In the genomic region with DNA sequence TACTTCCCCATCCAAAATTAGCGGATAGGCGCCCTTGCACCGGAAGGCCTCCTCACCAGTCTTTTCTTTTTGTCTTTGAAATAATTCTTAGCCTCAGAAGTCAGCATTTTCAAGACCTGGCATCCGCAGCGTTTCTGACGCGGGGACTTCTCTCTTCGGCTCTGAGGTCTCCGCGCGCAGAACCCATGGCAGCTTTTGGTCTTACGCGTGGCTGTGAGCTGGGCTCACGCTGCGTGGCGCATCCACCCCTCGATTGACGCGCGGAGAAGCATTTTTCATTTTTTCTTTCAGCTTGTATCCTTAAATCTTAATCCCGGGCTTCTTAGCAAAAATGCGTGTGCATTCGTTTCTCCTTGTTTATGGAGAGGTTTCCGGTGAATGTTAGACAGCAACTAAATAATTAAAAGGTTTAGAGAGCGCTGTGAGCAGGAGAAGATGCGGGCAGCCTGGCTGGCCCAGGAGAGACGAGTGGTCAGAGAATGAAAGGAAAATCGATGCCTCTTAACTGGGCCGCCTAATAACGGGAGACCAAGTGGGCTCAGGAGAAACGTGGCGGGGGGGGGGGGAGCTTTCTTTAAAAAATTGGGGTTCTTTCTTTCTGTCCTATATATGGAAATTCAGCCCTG, we compare ENCODE assay signal across 9 cellular contexts. TPM values are rescaled to one million over a fixed set of nuclear protein-coding genes. Genes with fewer than 3 reads are reported as not detected.
DNase-seq lines count a peak whose midpoint lies in the region; ATAC-seq and TF ChIP-seq lines count a peak whose summit lies in the region.
"Had no signal": no experiment of that assay in that cellular context is flagged by ENCODE, and none has a peak within 500 bp of the region (broad histone marks: within the 10 kb centered on the region; RNA-seq: fewer than 3 reads in every experiment).

No MANE protein-coding gene starts in this region.

- 10% methylated on average over 32 of the region's 32 CpGs for WGBS in esophagus muscularis mucosa

- peak overlapping the region; percentile 93 for H3K27ac Mint-ChIP-seq in T-helper 2 cell treated with Interferon-gamma antibody and Interleukin-4, amounts not matched to agents 5 μg/mL and 100 μg/mL, for 36 hours

- peak overlapping the region; percentile 92 for H3K4me3 Mint-ChIP-seq in T-helper 2 cell treated with Interferon-gamma antibody and Interleukin-4, amounts not matched to agents 5 μg/mL and 100 μg/mL, for 36 hours

- ATAC-seq in HG03457 (IDR thresholded peaks at IDR 0.05; ENCODE audit: unreplicated experiment) = no peak
- ATAC-seq in left lung = no peak

- TF ChIP-seq EP300 in esophagus muscularis mucosa (IDR thresholded peaks at IDR 0.05) = no peak

- H3K4me1 ChIP-seq in esophagus muscularis mucosa (peaks cover 61 to 83% (median 77%) of the 10 kb centered on the region in 4 donors), left lung (peaks cover 3 to 73% of the 10 kb centered on the region in 2 donors)

- H3K36me3 Mint-ChIP-seq in T-helper 2 cell treated with Interferon-gamma antibody and Interleukin-4, amounts not matched to agents 5 μg/mL and 100 μg/mL, for 36 hours (ENCODE audit: low read depth) = peaks cover 50% of the 10 kb centered on the region

- H3K27ac ChIP-seq in esophagus muscularis mucosa (replicated peaks in 1 of 4) = no peak overlapping the region
- H3K27ac ChIP-seq in left lung = no peak overlapping the region
- H3K27ac ChIP-seq: testis had no signal

- H3K27me3 ChIP-seq in esophagus muscularis mucosa = peaks cover 22 to 100% (median 87%) of the 10 kb centered on the region in 4 donors
- peaks cover 92 to 100% of the 10 kb centered on the region in 2 donors for H3K27me3 ChIP-seq in left lung

- H3K4me3 ChIP-seq in esophagus muscularis mucosa (peak overlapping the region in 3 of 4 donors; percentile 14 to 53 (median 52)), left lung (no peak overlapping the region)

- H3K27me3 Mint-ChIP-seq in T-helper 2 cell treated with Interferon-gamma antibody and Interleukin-4, amounts not matched to agents 5 μg/mL and 100 μg/mL, for 36 hours (ENCODE audit: low read depth) = peaks cover 7% of the 10 kb centered on the region

- no peaks in the 10 kb centered on the region for H3K9me3 Mint-ChIP-seq in T-helper 2 cell treated with Interferon-gamma antibody and Interleukin-4, amounts not matched to agents 5 μg/mL and 100 μg/mL, for 36 hours

- H3K9me3 ChIP-seq in esophagus muscularis mucosa = no peaks in the 10 kb centered on the region
- no peaks in the 10 kb centered on the region for H3K9me3 ChIP-seq in left lung
- H3K9me3 ChIP-seq: testis had no signal

- H3K36me3 ChIP-seq in esophagus muscularis mucosa (no peaks in the 10 kb centered on the region), left lung (no peaks in the 10 kb centered on the region)

- TF ChIP-seq CTCF in esophagus muscularis mucosa (IDR thresholded peaks at IDR 0.05) = no peak
- TF ChIP-seq CTCF in left lung (IDR thresholded peaks at IDR 0.05) = no peak

- peaks cover 22% of the 10 kb centered on the region for H3K4me1 Mint-ChIP-seq in T-helper 2 cell treated with Interferon-gamma antibody and Interleukin-4, amounts not matched to agents 5 μg/mL and 100 μg/mL, for 36 hours (ENCODE audit: low read depth)

- DNase-seq in NCI-H748 (lab: John Stamatoyannopoulos, UW; ENCODE audit: unreplicated experiment) (peak; percentile 37), NCI-H748 treated with DMSO at 0.1 percent for 48 hours (lab: John Stamatoyannopoulos, UW) (no peak), esophagus muscularis mucosa (ENCODE audit: extremely low spot score) (no peak), posterior vena cava (ENCODE audit: low spot score) (peak; percentile 64), KG1 (lab: John Stamatoyannopoulos, UW) (no peak), left lung (no peak)
- no peak for DNase-seq in T-helper 2 cell treated with Interferon-gamma antibody and Interleukin-4, amounts not matched to agents 5 μg/mL and 100 μg/mL, for 36 hours (ENCODE audit: low spot score)

- TF ChIP-seq POLR2A in esophagus muscularis mucosa (IDR thresholded peaks at IDR 0.05; ENCODE audit: low read depth) = no peak

- intact Hi-C loops in esophagus muscularis mucosa (cut with DNase I) = no loop called here
- intact Hi-C loops in posterior vena cava (cut with DNase I) = loop anchor here in 1 of 2 donors (5.0 kb wide), 1 partner anchor 910 kb away; no protein-coding TSS in a partner anchor
- intact Hi-C loops in left lung (cut with DNase I) = no loop called here

RNA-seq across cellular contexts. Expression of a gene that starts 2.0 kb away (rescaled TPM):
- under 1 TPM in 3 of 4 donors, not detected in 1; 0.19 to 0.46 (median 0.33) TPM for total RNA-seq in esophagus muscularis mucosa
- total RNA-seq in posterior vena cava = under 1 TPM; 0.97 to 1.00 TPM
- total RNA-seq in left lung = 1 to 10 TPM; 1.7 to 2.5 TPM

Comparison
In these comparisons a context has a peak if more than half of its experiments do, and no peak if none do; other contexts are left out.
1. DNase-seq: peak in NCI-H748 (single experiment) and posterior vena cava (single experiment); none in NCI-H748 treated with DMSO at 0.1 percent for 48 hours (single experiment), T-helper 2 cell treated with Interferon-gamma antibody and Interleukin-4, amounts not matched to agents 5 μg/mL and 100 μg/mL, for 36 hours (single experiment), esophagus muscularis mucosa (single experiment), KG1 (single experiment) and left lung (0 of 2).
2. H3K4me3 ChIP-seq: peak in esophagus muscularis mucosa (3 of 4); none in left lung (0 of 2).